1 cellular context compared by ENCODE assay signal in the genomic region with DNA sequence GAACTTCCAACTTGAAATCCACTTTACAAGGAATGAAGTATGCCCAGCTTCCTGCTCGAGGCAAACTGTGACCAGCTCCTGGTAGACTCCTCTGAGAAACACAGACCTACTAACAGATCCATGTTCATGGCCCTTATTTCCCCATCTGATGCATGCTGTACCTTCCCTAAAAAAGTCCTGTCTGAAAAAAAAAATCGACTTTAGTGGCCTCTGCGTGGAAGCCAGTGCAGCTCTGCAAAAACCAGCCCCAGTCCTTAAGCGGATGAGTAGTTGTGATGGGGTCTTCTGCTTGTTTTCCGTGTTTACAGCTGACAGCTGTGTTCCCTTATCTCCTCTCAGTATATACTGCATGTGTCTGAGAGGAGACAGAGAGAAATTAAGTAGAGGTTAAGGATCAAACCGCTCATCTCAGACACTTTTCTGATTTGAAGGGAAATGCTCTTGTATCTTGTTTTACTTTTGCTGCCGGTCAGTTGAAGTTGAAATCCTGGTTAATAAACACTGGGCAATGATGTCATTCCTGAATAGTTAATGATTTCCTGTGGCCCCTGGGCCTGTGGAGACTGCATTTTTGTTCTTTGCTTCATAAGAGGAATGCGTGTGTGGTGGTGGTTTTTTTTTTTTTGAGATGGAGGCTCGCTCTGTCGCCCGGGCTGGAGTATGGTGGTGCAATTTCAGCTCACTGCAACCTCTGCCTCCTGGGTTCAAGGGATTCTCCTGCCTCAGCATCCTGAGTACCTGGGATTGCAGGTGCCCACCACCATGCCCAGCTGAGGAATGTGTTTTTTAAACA.
TF ChIP-seq lines count a peak whose summit lies in the region.

No MANE protein-coding gene starts in this region.

TF ChIP-seq in HepG2, 621 proteins besides CTCF, POLR2A, EP300 and RAD21 (continued from another document):
- TF ChIP-seq KLF12 (CRISPR knock-in tag; IDR thresholded peaks at IDR 0.05; ENCODE audit: borderline replicate concordance) (no peak), MED1 (CRISPR knock-in tag; IDR thresholded peaks at IDR 0.05) (peak; percentile 39; the same call in 1 of the 2 replicates), GABPB1 (CRISPR knock-in tag; IDR thresholded peaks at IDR 0.05) (no peak), ZNF292 (CRISPR knock-in tag; IDR thresholded peaks at IDR 0.05; ENCODE audit: borderline replicate concordance, low read depth) (0 out of 2 replicates have a peak, but pooled peaks have one; percentile 31)
